Comparison of ENCODE assay signal across 1 cellular context in genomic region chr1:49060766-49061165, GRCh38.
TF ChIP-seq lines count a peak whose summit lies in the region.

No MANE protein-coding gene starts in this region.

TF ChIP-seq in SK-N-SH, 30 proteins besides CTCF, POLR2A, EP300 and RAD21 (continued from another document):
- TF ChIP-seq SMC3 (IDR thresholded peaks at IDR 0.05; ENCODE audit: low read depth, low read length) (no peak), TAF1 (IDR thresholded peaks at IDR 0.05; ENCODE audit: borderline replicate concordance, low read depth, low read length) (peak; percentile 41; the same call in 1 of the 2 replicates), JUND (IDR thresholded peaks at IDR 0.05) (peak; percentile 96), PBX3 (IDR thresholded peaks at IDR 0.05) (peak; percentile 98), NFIC (IDR thresholded peaks at IDR 0.05; ENCODE audit: borderline replicate concordance) (peak; percentile 100), POLR2AphosphoS5 (IDR thresholded peaks at IDR 0.05; ENCODE audit: low read depth, low read length) (peak; percentile 85; the same call in 1 of the 2 replicates), RXRA (IDR thresholded peaks at IDR 0.05; ENCODE audit: borderline replicate concordance, low read depth) (peak; percentile 94), USF1 (IDR thresholded peaks at IDR 0.05; ENCODE audit: borderline replicate concordance, low read depth) (no peak), FOSL2 (IDR thresholded peaks at IDR 0.05; ENCODE audit: borderline replicate concordance, low read depth) (peak; percentile 94), YY1 (IDR thresholded peaks at IDR 0.05; ENCODE audit: low read depth) (peak; percentile 47; the same call in 1 of the 2 replicates)
